In the genomic region with DNA sequence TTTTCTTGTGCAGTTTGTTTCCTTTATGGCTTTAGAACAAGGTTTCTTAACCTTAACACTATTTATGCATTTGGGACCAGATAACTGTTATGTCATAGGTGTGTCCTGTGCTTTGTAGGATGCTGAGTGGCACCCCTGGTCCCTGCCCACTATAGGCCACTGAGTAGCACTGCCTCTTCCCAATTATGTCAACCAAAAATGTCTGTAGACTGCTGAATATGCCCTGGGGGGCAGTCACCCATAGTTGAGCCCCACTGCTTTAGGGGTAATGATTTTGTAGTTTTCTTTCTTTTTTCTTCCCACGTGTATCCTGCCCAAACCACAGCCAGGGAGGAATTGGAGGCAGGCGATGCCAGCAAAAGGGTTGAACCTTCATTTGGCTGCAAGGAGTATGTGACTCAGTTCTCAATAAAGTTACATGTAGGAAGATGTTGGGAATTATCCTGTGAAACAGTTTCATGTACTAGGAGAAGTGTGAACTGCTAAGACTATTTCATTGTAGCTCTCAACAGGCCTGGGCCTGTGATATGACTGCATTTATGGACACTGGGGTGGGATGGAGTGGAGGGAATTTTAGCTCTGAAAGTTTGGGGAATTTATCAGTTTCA, we compare ENCODE assay signal across 24 cellular contexts.
DNase-seq lines count a peak whose midpoint lies in the region; ATAC-seq and TF ChIP-seq lines count a peak whose summit lies in the region.
"Had no signal": no experiment of that assay in that cellular context is flagged by ENCODE, and none has a peak within 500 bp of the region (broad histone marks: within the 10 kb centered on the region; RNA-seq: fewer than 3 reads in every experiment).

No MANE protein-coding gene starts in this region.

- TF ChIP-seq CTCF in ascending aorta (IDR thresholded peaks at IDR 0.05) (no peak), fibroblast of mammary gland (conservative IDR thresholded peaks at IDR 0.05; ENCODE audit: control insufficient read depth, insufficient read depth, low read depth, low read length) (no peak), tibial artery (IDR thresholded peaks at IDR 0.05) (no peak)

- intact Hi-C loops in ascending aorta (cut with DNase I) (loop anchor here (5.0 kb wide), 1 partner anchor 317 kb away; a partner anchor contains a TSS), tibial artery (cut with DNase I; ENCODE audit: low total_unique reads) (loop anchor here (5.0 kb wide), 1 partner anchor 208 kb away; no protein-coding TSS in a partner anchor)

- DNase-seq in GM03348 (ENCODE audit: low spot score): peak; percentile 37
- no peak for DNase-seq in ascending aorta (ENCODE audit: low spot score in 2 of 2)
- DNase-seq in fibroblast of mammary gland (ENCODE audit: low read depth): peak; percentile 55
- no peak for DNase-seq in tibial artery
- no peak for DNase-seq in NCI-H2196 (lab: John Stamatoyannopoulos, UW; ENCODE audit: unreplicated experiment)
- DNase-seq in NCI-H1417 (lab: John Stamatoyannopoulos, UW): no peak
- DNase-seq: activated CD4-positive, alpha-beta T cell treated with anti-CD3 and anti-CD28 coated beads for 36 hours; activated gamma-delta T cell treated with Interleukin-2 at 50 U/mL for 16 hours; activated T-cell treated with anti-CD3 and anti-CD28 coated beads, Interleukin-2, amount 50 U/mL, for 24 hours; CD8-positive, alpha-beta T cell; HCEC 1CT; MM.1S; NCI-H1436; NCI-H2107; NCI-H446 treated with DMSO at 0.1 percent for 48 hours; NCI-H82; stimulated activated CD4-positive, alpha-beta T cell treated with anti-CD3 and anti-CD28 coated beads, Interleukin-1b, Interleukin-23, amount 100 ng/mL, for 48 hours; stimulated activated CD8-positive, alpha-beta memory T cell treated with anti-CD3 and anti-CD28 coated beads, Interleukin-4, amount 100 ng/mL, for 48 hours; T-helper 2 cell had no signal

- H3K36me3 ChIP-seq in ascending aorta (no peaks in the 10 kb centered on the region), tibial artery (no peaks in the 10 kb centered on the region)

- H3K27ac ChIP-seq in ascending aorta: peak overlapping the region; percentile 66 to 85
- H3K27ac ChIP-seq in tibial artery: peak overlapping the region; percentile 30 to 43

- H3K27me3 ChIP-seq in ascending aorta: no peaks in the 10 kb centered on the region
- no peaks in the 10 kb centered on the region for H3K27me3 ChIP-seq in tibial artery

- H3K9me3 ChIP-seq in ascending aorta (no peaks in the 10 kb centered on the region), tibial artery (no peaks in the 10 kb centered on the region)

- H3K4me1 ChIP-seq in ascending aorta: peaks cover 22 to 53% of the 10 kb centered on the region in 2 donors
- peaks cover 8 to 72% (median 52%) of the 10 kb centered on the region in 4 donors for H3K4me1 ChIP-seq in tibial artery

- H3K4me3 ChIP-seq in ascending aorta (no peak overlapping the region), fibroblast of mammary gland (ENCODE audit: control insufficient read depth, low read depth, low read length) (no peak overlapping the region), tibial artery (no peak overlapping the region)
- H3K4me3 ChIP-seq: K562, lung, smooth muscle cell had no signal

- ATAC-seq in GM21786 (IDR thresholded peaks at IDR 0.05; ENCODE audit: unreplicated experiment): no peak
- ATAC-seq: activated CD4-positive, alpha-beta T cell treated with anti-CD3 and anti-CD28 coated beads for 36 hours; CD8-positive, alpha-beta T cell; K562; Right ventricle myocardium inferior had no signal

Comparison
In these comparisons a context has a peak if more than half of its experiments do, and no peak if none do; other contexts are left out.
1. DNase-seq: peak in GM03348 (single experiment) and fibroblast of mammary gland (single experiment); none in ascending aorta (0 of 2), tibial artery (0 of 2), NCI-H2196 (single experiment) and NCI-H1417 (0 of 3).